ENCODE assay signal across 4 cellular contexts in the genomic region with DNA sequence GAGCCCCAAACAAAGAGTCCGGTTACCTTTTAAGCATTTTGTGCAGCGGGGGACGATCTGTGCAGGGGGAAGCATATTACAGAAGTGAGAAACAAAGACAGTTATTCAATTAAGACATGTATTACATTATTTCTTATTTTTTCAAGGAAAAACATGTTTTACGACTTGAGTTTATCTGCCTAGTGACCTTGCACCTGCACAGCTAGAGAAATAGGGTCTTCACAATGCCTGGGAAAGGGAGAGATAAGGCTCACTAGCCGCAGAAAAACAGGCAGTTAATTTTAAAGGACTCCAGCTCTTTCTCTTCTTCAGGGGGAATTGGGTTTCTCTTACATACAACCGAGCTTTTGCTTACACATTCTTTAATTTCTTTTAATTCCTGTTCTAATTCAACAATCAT. TPM values are rescaled to one million over a fixed set of nuclear protein-coding genes. Genes with fewer than 3 reads are reported as not detected.
"Had no signal": no experiment of that assay in that cellular context is flagged by ENCODE, and none has a peak within 500 bp of the region (broad histone marks: within the 10 kb centered on the region; RNA-seq: fewer than 3 reads in every experiment).

No MANE protein-coding gene starts in this region.

RNA-seq across cellular contexts. Expression of a gene that starts 15.2 kb away (rescaled TPM):
- total RNA-seq: LHCN-M2, M059J, MCF 10A, NCI-H460 had no signal

RNA-seq across cellular contexts. Expression of a gene that starts 16.8 kb away (rescaled TPM):
- total RNA-seq: LHCN-M2, M059J, MCF 10A, NCI-H460 had no signal

RNA-seq across cellular contexts. Expression of a gene that starts 31.4 kb away (rescaled TPM):
- total RNA-seq: LHCN-M2, M059J, MCF 10A, NCI-H460 had no signal

RNA-seq across cellular contexts. Expression of a gene that starts 54.7 kb away (rescaled TPM):
- total RNA-seq: LHCN-M2, M059J, MCF 10A, NCI-H460 had no signal
